In genomic region chr16:68782198-68783174, GRCh38 we compare ENCODE assay signal across 9 cellular contexts. TPM values are rescaled to one million over a fixed set of nuclear protein-coding genes. Genes with fewer than 3 reads are reported as not detected.
DNase-seq lines count a peak whose midpoint lies in the region; ATAC-seq and TF ChIP-seq lines count a peak whose summit lies in the region.
"Had no signal": no experiment of that assay in that cellular context is flagged by ENCODE, and none has a peak within 500 bp of the region (broad histone marks: within the 10 kb centered on the region; RNA-seq: fewer than 3 reads in every experiment).

No MANE protein-coding gene starts in this region.

- H3K36me3 ChIP-seq in endodermal cell (ENCODE audit: control insufficient read depth, insufficient read depth, low read length): no peaks in the 10 kb centered on the region
- no peaks in the 10 kb centered on the region for H3K36me3 ChIP-seq in left ventricle myocardium inferior

- peak; percentile 72 for DNase-seq in Jurkat, Clone E6-1 (ENCODE audit: low read depth, low spot score)
- DNase-seq in endodermal cell (no peak), left ventricle myocardium inferior (no peak), erythroblast (lab: John Stamatoyannopoulos, UW) (no peak), NCI-H1417 treated with DMSO at 0.1 percent for 48 hours (lab: John Stamatoyannopoulos, UW) (no peak), ACHN (no peak)
- DNase-seq: kidney had no signal

- H3K4me1 Mint-ChIP-seq in endodermal cell: peaks cover 32% of the 10 kb centered on the region

- in situ Hi-C loops in ACHN (cut with HindIII; ENCODE audit: low pct_ligation_motif_present, low pct_unique_long_range_greater_than_20kb, low sequenced_read_pairs): no loop called here

- H3K27ac Mint-ChIP-seq in endodermal cell: peak overlapping the region; percentile 70

- H3K27me3 ChIP-seq in endodermal cell (ENCODE audit: control insufficient read depth, insufficient read depth, low read length, poor library complexity, severe bottlenecking) (no peaks in the 10 kb centered on the region), left ventricle myocardium inferior (ENCODE audit: low read depth) (peaks cover 46% of the 10 kb centered on the region)

- H3K27me3 Mint-ChIP-seq in endodermal cell (ENCODE audit: insufficient read depth): no peaks in the 10 kb centered on the region

- WGBS in endodermal cell (ENCODE audit: insufficient coverage in 1 of 2, insufficient read length in 1 of 2), 2 experiments: 89 to 97% methylated on average over 11 to 16 of the region's 16 CpGs

- no peak for TF ChIP-seq CTCF in C4-2B (conservative IDR thresholded peaks at IDR 0.05)
- TF ChIP-seq CTCF in endodermal cell (conservative IDR thresholded peaks at IDR 0.05): no peak
- TF ChIP-seq CTCF in left ventricle myocardium inferior (IDR thresholded peaks at IDR 0.05; ENCODE audit: borderline replicate concordance): no peak

- no peaks in the 10 kb centered on the region for H3K9me3 ChIP-seq in endodermal cell (ENCODE audit: control insufficient read depth, low read length)
- H3K9me3 ChIP-seq in left ventricle myocardium inferior (replicated peaks): no peaks in the 10 kb centered on the region

- H3K4me3 ChIP-seq in Jurkat, Clone E6-1 (ENCODE audit: low read length): no peak overlapping the region
- H3K4me3 ChIP-seq in endodermal cell (ENCODE audit: low read length) (no peak overlapping the region), left ventricle myocardium inferior (no peak overlapping the region)

- H3K9me3 Mint-ChIP-seq in endodermal cell: no peaks in the 10 kb centered on the region

- H3K36me3 Mint-ChIP-seq in endodermal cell (ENCODE audit: low read depth): peaks cover 16% of the 10 kb centered on the region

- H3K4me3 Mint-ChIP-seq in endodermal cell: no peak overlapping the region

- peak overlapping the region; percentile 8; the same call in 1 of the 2 replicates for H3K27ac ChIP-seq in C4-2B
- H3K27ac ChIP-seq in endodermal cell (ENCODE audit: low read depth, low read length): no peak overlapping the region
- H3K27ac ChIP-seq in left ventricle myocardium inferior (replicated peaks): no peak overlapping the region

- no peak for TF ChIP-seq POLR2A in erythroblast (IDR thresholded peaks at IDR 0.05; ENCODE audit: low read length)

- peak; percentile 64 for ATAC-seq in GM19452 (IDR thresholded peaks at IDR 0.05; ENCODE audit: unreplicated experiment)

- H3K4me1 ChIP-seq in endodermal cell (ENCODE audit: control insufficient read depth, insufficient read depth, low read length) (no peaks in the 10 kb centered on the region), left ventricle myocardium inferior (no peaks in the 10 kb centered on the region)

- intact Hi-C loops in left ventricle myocardium inferior (cut with micrococcal nuclease): no loop called here

- H3K9ac ChIP-seq in endodermal cell (ENCODE audit: extremely low read depth, low read length, poor library complexity, severe bottlenecking): no peak overlapping the region

RNA-seq across cellular contexts. Expression of gene CDH1, which starts 45.4 kb away (rescaled TPM):
- not detected for polyA plus RNA-seq in Jurkat, Clone E6-1 (2012; ENCODE audit: insufficient read depth, insufficient read length)
- 100 to 1,000 TPM; 118 to 123 TPM for total RNA-seq in endodermal cell
- 10.8 TPM for polyA plus RNA-seq in endodermal cell (2013, experiment 1 of 2)
- 4.7 TPM for polyA plus RNA-seq in endodermal cell (2013, experiment 2 of 2)
- 0.11 TPM for total RNA-seq in left ventricle myocardium inferior

Comparison
In these comparisons a context has a peak if more than half of its experiments do, and no peak if none do; other contexts are left out.
1. RNA of gene CDH1, which starts 45.4 kb away (total RNA-seq): 118 to 123 TPM in endodermal cell; 0.11 TPM in left ventricle myocardium inferior (single experiment); every median in the first group is over 100 times any median in the second.